ENCODE assay signal across 8 cellular contexts in genomic region chr1:222048030-222048632, GRCh38.
DNase-seq lines count a peak whose midpoint lies in the region; ATAC-seq and TF ChIP-seq lines count a peak whose summit lies in the region.

No MANE protein-coding gene starts in this region.

- H3K4me3 ChIP-seq in AG04449 (ENCODE audit: low read depth, low read length): no peak overlapping the region

- ATAC-seq in GM19395 (IDR thresholded peaks at IDR 0.05; ENCODE audit: unreplicated experiment) (peak; percentile 80), HG03442 (IDR thresholded peaks at IDR 0.05; ENCODE audit: unreplicated experiment) (peak; percentile 72), sciatic nerve (no peak), left ventricle myocardium superior (no peak)

- DNase-seq in AG04449 (ENCODE audit: low read depth, low spot score): peak; percentile 45
- DNase-seq in amniotic stem cell (lab: John Stamatoyannopoulos, UW): peak; percentile 17
- DNase-seq in activated CD4-positive, alpha-beta T cell treated with anti-CD3 and anti-CD28 coated beads for 1 hour: no peak
- DNase-seq in NCI-H345 treated with DMSO at 0.1 percent for 48 hours (lab: John Stamatoyannopoulos, UW; ENCODE audit: unreplicated experiment): no peak
- no peak for DNase-seq in sciatic nerve (ENCODE audit: low spot score)
- no peak for DNase-seq in left ventricle myocardium superior

- intact Hi-C loops in sciatic nerve (cut with DNase I): no loop called here
- intact Hi-C loops in left ventricle myocardium superior (cut with micrococcal nuclease): no loop called here

- TF ChIP-seq CTCF in AG04449 (IDR thresholded peaks at IDR 0.05; ENCODE audit: insufficient read depth, low read length, missing control alignments): no peak

- POLR2A ChIA-PET in AG04449 (lab: Yijun Ruan, JAX): interaction anchor here (0.7 to 0.9 kb wide), 2 partner anchors 154 to 306 kb away, joined by 3 read pairs; partner anchors contain the start of gene DUSP10

- CTCF ChIA-PET in AG04449 (lab: Yijun Ruan, JAX): interaction anchor here (1.3 to 1.5 kb wide), 5 partner anchors 13 to 329 kb away, joined by 3 to 5 read pairs (median 3); no protein-coding TSS in a partner anchor

Comparison
In these comparisons a context has a peak if more than half of its experiments do, and no peak if none do; other contexts are left out.
1. DNase-seq: peak in AG04449 (single experiment) and amniotic stem cell (single experiment); none in activated CD4-positive, alpha-beta T cell treated with anti-CD3 and anti-CD28 coated beads for 1 hour (single experiment), NCI-H345 treated with DMSO at 0.1 percent for 48 hours (single experiment), sciatic nerve (single experiment) and left ventricle myocardium superior (single experiment).
2. ATAC-seq: peak in GM19395 (single experiment) and HG03442 (single experiment); none in sciatic nerve (single experiment) and left ventricle myocardium superior (single experiment).